1 cellular context compared by ENCODE assay signal in the genomic region with DNA sequence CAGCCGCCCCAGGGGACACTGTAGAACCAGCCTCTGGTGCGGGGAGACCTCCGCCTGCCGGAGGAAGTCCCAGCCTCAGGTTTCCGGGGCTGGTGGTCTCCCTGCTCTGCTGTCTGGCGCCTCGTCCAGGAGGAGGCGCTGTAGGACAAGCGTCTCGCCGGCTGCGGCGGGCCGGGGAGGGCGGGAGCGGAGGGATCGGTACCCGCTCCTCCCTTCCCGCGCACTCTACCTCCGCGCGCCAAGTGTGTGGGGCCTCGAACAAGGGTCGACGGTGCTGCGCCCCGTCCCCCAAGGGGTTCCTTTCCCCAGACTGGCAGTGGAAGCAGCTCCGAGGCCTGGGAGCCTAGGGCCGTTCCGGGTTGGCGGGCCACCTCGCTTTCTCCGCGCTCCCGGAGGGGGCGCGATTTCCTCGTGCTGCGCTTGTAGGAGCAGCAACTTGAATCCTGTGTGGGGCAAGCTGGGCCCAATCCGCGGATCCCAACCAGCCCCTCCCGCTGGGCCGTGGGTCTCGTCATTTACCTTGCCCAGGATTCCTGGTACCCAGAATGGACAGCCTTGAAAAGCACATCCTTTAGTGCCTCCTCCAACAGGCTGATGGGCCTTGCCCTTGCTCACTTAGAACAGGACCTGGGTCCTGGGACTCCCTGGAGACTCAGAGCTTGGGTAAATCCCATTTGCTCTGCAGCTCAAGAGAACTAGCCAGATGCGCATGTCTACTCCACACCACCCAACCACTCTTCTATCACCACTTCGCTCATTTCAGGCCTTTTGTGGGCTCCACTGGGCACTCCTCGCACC.
TF ChIP-seq lines count a peak whose summit lies in the region.

No MANE protein-coding gene starts in this region.

TF ChIP-seq in HEK293, 187 proteins besides CTCF, POLR2A, EP300 and RAD21 (continued from another document and continues in another):
- TF ChIP-seq, protein P1, sequence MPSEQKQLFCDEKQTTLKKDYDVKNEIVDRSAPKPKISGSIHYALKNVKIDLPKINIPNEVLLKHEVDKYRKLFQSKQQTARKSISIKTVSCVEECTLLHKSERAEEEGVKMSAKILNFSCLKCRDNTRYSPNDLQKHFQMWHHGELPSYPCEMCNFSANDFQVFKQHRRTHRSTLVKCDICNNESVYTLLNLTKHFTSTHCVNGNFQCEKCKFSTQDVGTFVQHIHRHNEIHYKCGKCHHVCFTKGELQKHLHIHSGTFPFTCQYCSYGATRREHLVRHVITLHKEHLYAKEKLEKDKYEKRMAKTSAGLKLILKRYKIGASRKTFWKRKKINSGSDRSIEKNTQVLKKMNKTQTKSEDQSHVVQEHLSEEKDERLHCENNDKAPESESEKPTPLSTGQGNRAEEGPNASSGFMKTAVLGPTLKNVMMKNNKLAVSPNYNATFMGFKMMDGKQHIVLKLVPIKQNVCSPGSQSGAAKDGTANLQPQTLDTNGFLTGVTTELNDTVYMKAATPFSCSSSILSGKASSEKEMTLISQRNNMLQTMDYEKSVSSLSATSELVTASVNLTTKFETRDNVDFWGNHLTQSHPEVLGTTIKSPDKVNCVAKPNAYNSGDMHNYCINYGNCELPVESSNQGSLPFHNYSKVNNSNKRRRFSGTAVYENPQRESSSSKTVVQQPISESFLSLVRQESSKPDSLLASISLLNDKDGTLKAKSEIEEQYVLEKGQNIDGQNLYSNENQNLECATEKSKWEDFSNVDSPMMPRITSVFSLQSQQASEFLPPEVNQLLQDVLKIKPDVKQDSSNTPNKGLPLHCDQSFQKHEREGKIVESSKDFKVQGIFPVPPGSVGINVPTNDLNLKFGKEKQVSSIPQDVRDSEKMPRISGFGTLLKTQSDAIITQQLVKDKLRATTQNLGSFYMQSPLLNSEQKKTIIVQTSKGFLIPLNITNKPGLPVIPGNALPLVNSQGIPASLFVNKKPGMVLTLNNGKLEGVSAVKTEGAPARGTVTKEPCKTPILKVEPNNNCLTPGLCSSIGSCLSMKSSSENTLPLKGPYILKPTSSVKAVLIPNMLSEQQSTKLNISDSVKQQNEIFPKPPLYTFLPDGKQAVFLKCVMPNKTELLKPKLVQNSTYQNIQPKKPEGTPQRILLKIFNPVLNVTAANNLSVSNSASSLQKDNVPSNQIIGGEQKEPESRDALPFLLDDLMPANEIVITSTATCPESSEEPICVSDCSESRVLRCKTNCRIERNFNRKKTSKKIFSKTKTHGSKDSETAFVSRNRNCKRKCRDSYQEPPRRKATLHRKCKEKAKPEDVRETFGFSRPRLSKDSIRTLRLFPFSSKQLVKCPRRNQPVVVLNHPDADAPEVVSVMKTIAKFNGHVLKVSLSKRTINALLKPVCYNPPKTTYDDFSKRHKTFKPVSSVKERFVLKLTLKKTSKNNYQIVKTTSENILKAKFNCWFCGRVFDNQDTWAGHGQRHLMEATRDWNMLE (tag by site-specific recombination; conservative IDR thresholded peaks at IDR 0.05; ENCODE audit: low read depth): no peak
- TF ChIP-seq, protein P2, sequence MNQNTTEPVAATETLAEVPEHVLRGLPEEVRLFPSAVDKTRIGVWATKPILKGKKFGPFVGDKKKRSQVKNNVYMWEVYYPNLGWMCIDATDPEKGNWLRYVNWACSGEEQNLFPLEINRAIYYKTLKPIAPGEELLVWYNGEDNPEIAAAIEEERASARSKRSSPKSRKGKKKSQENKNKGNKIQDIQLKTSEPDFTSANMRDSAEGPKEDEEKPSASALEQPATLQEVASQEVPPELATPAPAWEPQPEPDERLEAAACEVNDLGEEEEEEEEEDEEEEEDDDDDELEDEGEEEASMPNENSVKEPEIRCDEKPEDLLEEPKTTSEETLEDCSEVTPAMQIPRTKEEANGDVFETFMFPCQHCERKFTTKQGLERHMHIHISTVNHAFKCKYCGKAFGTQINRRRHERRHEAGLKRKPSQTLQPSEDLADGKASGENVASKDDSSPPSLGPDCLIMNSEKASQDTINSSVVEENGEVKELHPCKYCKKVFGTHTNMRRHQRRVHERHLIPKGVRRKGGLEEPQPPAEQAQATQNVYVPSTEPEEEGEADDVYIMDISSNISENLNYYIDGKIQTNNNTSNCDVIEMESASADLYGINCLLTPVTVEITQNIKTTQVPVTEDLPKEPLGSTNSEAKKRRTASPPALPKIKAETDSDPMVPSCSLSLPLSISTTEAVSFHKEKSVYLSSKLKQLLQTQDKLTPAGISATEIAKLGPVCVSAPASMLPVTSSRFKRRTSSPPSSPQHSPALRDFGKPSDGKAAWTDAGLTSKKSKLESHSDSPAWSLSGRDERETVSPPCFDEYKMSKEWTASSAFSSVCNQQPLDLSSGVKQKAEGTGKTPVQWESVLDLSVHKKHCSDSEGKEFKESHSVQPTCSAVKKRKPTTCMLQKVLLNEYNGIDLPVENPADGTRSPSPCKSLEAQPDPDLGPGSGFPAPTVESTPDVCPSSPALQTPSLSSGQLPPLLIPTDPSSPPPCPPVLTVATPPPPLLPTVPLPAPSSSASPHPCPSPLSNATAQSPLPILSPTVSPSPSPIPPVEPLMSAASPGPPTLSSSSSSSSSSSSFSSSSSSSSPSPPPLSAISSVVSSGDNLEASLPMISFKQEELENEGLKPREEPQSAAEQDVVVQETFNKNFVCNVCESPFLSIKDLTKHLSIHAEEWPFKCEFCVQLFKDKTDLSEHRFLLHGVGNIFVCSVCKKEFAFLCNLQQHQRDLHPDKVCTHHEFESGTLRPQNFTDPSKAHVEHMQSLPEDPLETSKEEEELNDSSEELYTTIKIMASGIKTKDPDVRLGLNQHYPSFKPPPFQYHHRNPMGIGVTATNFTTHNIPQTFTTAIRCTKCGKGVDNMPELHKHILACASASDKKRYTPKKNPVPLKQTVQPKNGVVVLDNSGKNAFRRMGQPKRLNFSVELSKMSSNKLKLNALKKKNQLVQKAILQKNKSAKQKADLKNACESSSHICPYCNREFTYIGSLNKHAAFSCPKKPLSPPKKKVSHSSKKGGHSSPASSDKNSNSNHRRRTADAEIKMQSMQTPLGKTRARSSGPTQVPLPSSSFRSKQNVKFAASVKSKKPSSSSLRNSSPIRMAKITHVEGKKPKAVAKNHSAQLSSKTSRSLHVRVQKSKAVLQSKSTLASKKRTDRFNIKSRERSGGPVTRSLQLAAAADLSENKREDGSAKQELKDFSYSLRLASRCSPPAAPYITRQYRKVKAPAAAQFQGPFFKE (tag by site-specific recombination; IDR thresholded peaks at IDR 0.05; ENCODE audit: borderline replicate concordance): no peak
- TF ChIP-seq ZNF561 (tag by site-specific recombination; IDR thresholded peaks at IDR 0.05; ENCODE audit: borderline replicate concordance) (no peak), ZNF792 (tag by site-specific recombination; IDR thresholded peaks at IDR 0.05) (no peak), ZNF133 (tag by site-specific recombination; IDR thresholded peaks at IDR 0.05) (no peak), ZFP69B (tag by site-specific recombination; IDR thresholded peaks at IDR 0.05) (no peak), FEZF1 (tag by site-specific recombination; IDR thresholded peaks at IDR 0.05) (no peak), ZNF785 (tag by site-specific recombination; IDR thresholded peaks at IDR 0.05) (peak; percentile 33; the same call in 1 of the 2 replicates), ZNF221 (tag by site-specific recombination; IDR thresholded peaks at IDR 0.05; ENCODE audit: borderline replicate concordance) (no peak), ZNF169 (tag by site-specific recombination; IDR thresholded peaks at IDR 0.05) (no peak), ZNF23 (tag by site-specific recombination; IDR thresholded peaks at IDR 0.05; ENCODE audit: borderline replicate concordance) (no peak), ZNF600 (tag by site-specific recombination; IDR thresholded peaks at IDR 0.05) (no peak), ZNF623 (tag by site-specific recombination; IDR thresholded peaks at IDR 0.05) (no peak), ZNF660 (tag by site-specific recombination; IDR thresholded peaks at IDR 0.05) (peak; percentile 42; the same call in 1 of the 2 replicates), KLF1 (tag by site-specific recombination; IDR thresholded peaks at IDR 0.05) (0 out of 2 replicates have a peak, but pooled peaks have one; percentile 16), PRDM1 (tag by site-specific recombination; IDR thresholded peaks at IDR 0.05) (no peak), KLF8 (tag by site-specific recombination; IDR thresholded peaks at IDR 0.05) (peak; percentile 51; the same call in 1 of the 2 replicates), ZNF707 (tag by site-specific recombination; IDR thresholded peaks at IDR 0.05) (no peak), ZNF202 (tag by site-specific recombination; IDR thresholded peaks at IDR 0.05; ENCODE audit: borderline replicate concordance) (no peak), MEIS1 (CRISPR knock-in tag; IDR thresholded peaks at IDR 0.05; ENCODE audit: borderline replicate concordance) (no peak), RBAK (tag by site-specific recombination; IDR thresholded peaks at IDR 0.05) (no peak)
- TF ChIP-seq, protein P3, sequence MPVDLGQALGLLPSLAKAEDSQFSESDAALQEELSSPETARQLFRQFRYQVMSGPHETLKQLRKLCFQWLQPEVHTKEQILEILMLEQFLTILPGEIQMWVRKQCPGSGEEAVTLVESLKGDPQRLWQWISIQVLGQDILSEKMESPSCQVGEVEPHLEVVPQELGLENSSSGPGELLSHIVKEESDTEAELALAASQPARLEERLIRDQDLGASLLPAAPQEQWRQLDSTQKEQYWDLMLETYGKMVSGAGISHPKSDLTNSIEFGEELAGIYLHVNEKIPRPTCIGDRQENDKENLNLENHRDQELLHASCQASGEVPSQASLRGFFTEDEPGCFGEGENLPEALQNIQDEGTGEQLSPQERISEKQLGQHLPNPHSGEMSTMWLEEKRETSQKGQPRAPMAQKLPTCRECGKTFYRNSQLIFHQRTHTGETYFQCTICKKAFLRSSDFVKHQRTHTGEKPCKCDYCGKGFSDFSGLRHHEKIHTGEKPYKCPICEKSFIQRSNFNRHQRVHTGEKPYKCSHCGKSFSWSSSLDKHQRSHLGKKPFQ (tag by site-specific recombination; IDR thresholded peaks at IDR 0.05): no peak
- TF ChIP-seq, protein P4, sequence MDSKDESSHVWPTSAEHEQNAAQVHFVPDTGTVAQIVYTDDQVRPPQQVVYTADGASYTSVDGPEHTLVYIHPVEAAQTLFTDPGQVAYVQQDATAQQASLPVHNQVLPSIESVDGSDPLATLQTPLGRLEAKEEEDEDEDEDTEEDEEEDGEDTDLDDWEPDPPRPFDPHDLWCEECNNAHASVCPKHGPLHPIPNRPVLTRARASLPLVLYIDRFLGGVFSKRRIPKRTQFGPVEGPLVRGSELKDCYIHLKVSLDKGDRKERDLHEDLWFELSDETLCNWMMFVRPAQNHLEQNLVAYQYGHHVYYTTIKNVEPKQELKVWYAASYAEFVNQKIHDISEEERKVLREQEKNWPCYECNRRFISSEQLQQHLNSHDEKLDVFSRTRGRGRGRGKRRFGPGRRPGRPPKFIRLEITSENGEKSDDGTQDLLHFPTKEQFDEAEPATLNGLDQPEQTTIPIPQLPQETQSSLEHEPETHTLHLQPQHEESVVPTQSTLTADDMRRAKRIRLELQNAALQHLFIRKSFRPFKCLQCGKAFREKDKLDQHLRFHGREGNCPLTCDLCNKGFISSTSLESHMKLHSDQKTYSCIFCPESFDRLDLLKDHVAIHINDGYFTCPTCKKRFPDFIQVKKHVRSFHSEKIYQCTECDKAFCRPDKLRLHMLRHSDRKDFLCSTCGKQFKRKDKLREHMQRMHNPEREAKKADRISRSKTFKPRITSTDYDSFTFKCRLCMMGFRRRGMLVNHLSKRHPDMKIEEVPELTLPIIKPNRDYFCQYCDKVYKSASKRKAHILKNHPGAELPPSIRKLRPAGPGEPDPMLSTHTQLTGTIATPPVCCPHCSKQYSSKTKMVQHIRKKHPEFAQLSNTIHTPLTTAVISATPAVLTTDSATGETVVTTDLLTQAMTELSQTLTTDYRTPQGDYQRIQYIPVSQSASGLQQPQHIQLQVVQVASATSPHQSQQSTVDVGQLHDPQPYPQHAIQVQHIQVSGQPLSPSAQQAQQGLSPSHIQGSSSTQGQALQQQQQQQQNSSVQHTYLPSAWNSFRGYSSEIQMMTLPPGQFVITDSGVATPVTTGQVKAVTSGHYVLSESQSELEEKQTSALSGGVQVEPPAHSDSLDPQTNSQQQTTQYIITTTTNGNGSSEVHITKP (tag by site-specific recombination; IDR thresholded peaks at IDR 0.05): no peak
- TF ChIP-seq, protein P5, sequence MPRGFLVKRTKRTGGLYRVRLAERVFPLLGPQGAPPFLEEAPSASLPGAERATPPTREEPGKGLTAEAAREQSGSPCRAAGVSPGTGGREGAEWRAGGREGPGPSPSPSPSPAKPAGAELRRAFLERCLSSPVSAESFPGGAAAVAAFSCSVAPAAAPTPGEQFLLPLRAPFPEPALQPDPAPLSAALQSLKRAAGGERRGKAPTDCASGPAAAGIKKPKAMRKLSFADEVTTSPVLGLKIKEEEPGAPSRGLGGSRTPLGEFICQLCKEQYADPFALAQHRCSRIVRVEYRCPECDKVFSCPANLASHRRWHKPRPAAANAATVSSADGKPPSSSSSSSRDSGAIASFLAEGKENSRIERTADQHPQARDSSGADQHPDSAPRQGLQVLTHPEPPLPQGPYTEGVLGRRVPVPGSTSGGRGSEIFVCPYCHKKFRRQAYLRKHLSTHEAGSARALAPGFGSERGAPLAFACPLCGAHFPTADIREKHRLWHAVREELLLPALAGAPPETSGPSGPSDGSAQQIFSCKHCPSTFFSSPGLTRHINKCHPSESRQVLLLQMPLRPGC (tag by site-specific recombination; IDR thresholded peaks at IDR 0.05): no peak
- TF ChIP-seq, protein P6, sequence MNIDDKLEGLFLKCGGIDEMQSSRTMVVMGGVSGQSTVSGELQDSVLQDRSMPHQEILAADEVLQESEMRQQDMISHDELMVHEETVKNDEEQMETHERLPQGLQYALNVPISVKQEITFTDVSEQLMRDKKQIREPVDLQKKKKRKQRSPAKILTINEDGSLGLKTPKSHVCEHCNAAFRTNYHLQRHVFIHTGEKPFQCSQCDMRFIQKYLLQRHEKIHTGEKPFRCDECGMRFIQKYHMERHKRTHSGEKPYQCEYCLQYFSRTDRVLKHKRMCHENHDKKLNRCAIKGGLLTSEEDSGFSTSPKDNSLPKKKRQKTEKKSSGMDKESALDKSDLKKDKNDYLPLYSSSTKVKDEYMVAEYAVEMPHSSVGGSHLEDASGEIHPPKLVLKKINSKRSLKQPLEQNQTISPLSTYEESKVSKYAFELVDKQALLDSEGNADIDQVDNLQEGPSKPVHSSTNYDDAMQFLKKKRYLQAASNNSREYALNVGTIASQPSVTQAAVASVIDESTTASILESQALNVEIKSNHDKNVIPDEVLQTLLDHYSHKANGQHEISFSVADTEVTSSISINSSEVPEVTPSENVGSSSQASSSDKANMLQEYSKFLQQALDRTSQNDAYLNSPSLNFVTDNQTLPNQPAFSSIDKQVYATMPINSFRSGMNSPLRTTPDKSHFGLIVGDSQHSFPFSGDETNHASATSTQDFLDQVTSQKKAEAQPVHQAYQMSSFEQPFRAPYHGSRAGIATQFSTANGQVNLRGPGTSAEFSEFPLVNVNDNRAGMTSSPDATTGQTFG (tag by site-specific recombination; IDR thresholded peaks at IDR 0.05; ENCODE audit: borderline replicate concordance): no peak
- TF ChIP-seq, protein P7, sequence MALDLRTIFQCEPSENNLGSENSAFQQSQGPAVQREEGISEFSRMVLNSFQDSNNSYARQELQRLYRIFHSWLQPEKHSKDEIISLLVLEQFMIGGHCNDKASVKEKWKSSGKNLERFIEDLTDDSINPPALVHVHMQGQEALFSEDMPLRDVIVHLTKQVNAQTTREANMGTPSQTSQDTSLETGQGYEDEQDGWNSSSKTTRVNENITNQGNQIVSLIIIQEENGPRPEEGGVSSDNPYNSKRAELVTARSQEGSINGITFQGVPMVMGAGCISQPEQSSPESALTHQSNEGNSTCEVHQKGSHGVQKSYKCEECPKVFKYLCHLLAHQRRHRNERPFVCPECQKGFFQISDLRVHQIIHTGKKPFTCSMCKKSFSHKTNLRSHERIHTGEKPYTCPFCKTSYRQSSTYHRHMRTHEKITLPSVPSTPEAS (tag by site-specific recombination; IDR thresholded peaks at IDR 0.05): no peak
